8 cellular contexts compared by ENCODE assay signal in genomic region chr9:120929392-120929791, GRCh38. TPM values are rescaled to one million over a fixed set of nuclear protein-coding genes. Genes with fewer than 3 reads are reported as not detected.
DNase-seq lines count a peak whose midpoint lies in the region; TF ChIP-seq lines count a peak whose summit lies in the region.

No MANE protein-coding gene starts in this region.

- H3K36me3 ChIP-seq in ES-I3 (ENCODE audit: insufficient read depth, low read length): no peaks in the 10 kb centered on the region
- no peaks in the 10 kb centered on the region for H3K36me3 ChIP-seq in Peyer's patch

- peaks cover 3% of the 10 kb centered on the region for H3K4me1 Mint-ChIP-seq in progenitor cell of endocrine pancreas (ENCODE audit: low read depth)

- DNase-seq in Peyer's patch: no peak
- no peak for DNase-seq in fibroblast of pulmonary artery (ENCODE audit: low read depth)
- DNase-seq in progenitor cell of endocrine pancreas (ENCODE audit: low spot score, unreplicated experiment): no peak
- no peak for DNase-seq in HK-2 (ENCODE audit: unreplicated experiment)
- no peak for DNase-seq in D341Med (ENCODE audit: low spot score)
- no peak for DNase-seq in posterior vena cava (ENCODE audit: low spot score)
- no peak for DNase-seq in activated CD4-positive, alpha-beta T cell treated with anti-CD3 and anti-CD28 coated beads for 4 hours

- H3K36me3 Mint-ChIP-seq in progenitor cell of endocrine pancreas (ENCODE audit: insufficient read depth): no peaks in the 10 kb centered on the region

- H3K27me3 ChIP-seq in Peyer's patch: no peaks in the 10 kb centered on the region

- peak overlapping the region; percentile 87 to 92 (median 89) for H3K27ac ChIP-seq in Peyer's patch

- peak overlapping the region; percentile 66 to 83 (median 71) for H3K4me3 ChIP-seq in Peyer's patch
- peak overlapping the region; percentile 35 for H3K4me3 ChIP-seq in fibroblast of pulmonary artery (replicated peaks; ENCODE audit: low read depth, low read length)

- TF ChIP-seq CTCF in Peyer's patch (IDR thresholded peaks at IDR 0.05): no peak
- TF ChIP-seq CTCF in fibroblast of pulmonary artery (IDR thresholded peaks at IDR 0.05; ENCODE audit: low read length, missing control alignments): no peak
- no peak for TF ChIP-seq CTCF in progenitor cell of endocrine pancreas (IDR thresholded peaks at IDR 0.05; ENCODE audit: unreplicated experiment)

- H3K27ac Mint-ChIP-seq in progenitor cell of endocrine pancreas: peak overlapping the region; percentile 67

- no peak for TF ChIP-seq POLR2A in Peyer's patch (IDR thresholded peaks at IDR 0.05)

- H3K9ac ChIP-seq in ES-I3 (ENCODE audit: low read depth, low read length): peak overlapping the region; percentile 68

- peaks cover 13% of the 10 kb centered on the region for H3K27me3 Mint-ChIP-seq in progenitor cell of endocrine pancreas

- H3K9me3 ChIP-seq in ES-I3 (ENCODE audit: control insufficient read depth, insufficient read depth, low read length): no peaks in the 10 kb centered on the region
- no peaks in the 10 kb centered on the region for H3K9me3 ChIP-seq in Peyer's patch

- peak overlapping the region; percentile 72 for H3K4me3 Mint-ChIP-seq in progenitor cell of endocrine pancreas (ENCODE audit: low read depth)

- intact Hi-C loops in posterior vena cava (cut with DNase I): loop anchor here in 1 of 2 donors (5.0 kb wide), 1 partner anchor 52 kb away; the partner anchor contains the start of gene PHF19

- H3K9me3 Mint-ChIP-seq in progenitor cell of endocrine pancreas (ENCODE audit: low read depth): no peaks in the 10 kb centered on the region

- H3K4me1 ChIP-seq in ES-I3 (ENCODE audit: insufficient read depth, low read length) (peaks cover 25% of the 10 kb centered on the region), Peyer's patch (peaks cover 0 to 34% (median 23%) of the 10 kb centered on the region in 4 donors)

RNA-seq across cellular contexts. Expression of gene TRAF1, which starts 2.8 kb away (rescaled TPM):
- total RNA-seq in Peyer's patch (10 to 100 TPM in 1 of 4 donors, 1 to 10 TPM in 3; 3.3 to 14.0 (median 8.8) TPM), progenitor cell of endocrine pancreas (6.7 TPM in 2 replicates), posterior vena cava (10 to 100 TPM; 10.2 to 14.6 TPM)

RNA-seq across cellular contexts. Expression of gene PHF19, which starts 52.4 kb away (rescaled TPM):
- total RNA-seq in Peyer's patch (10 to 100 TPM in 3 of 4 donors, 1 to 10 TPM in 1; 7.2 to 76.7 (median 20.6) TPM), progenitor cell of endocrine pancreas (27.2 and 28.4 TPM in 2 replicates), posterior vena cava (10 to 100 TPM; 30.8 to 40.2 TPM)
